Comparison of ENCODE assay signal across 20 cellular contexts in genomic region chr7:95646350-95646749, GRCh38. TPM values are rescaled to one million over a fixed set of nuclear protein-coding genes. Genes with fewer than 3 reads are reported as not detected.
DNase-seq lines count a peak whose midpoint lies in the region; ATAC-seq and FAIRE-seq lines count a peak whose summit lies in the region.
"Had no signal": no experiment of that assay in that cellular context is flagged by ENCODE, and none has a peak within 500 bp of the region (broad histone marks: within the 10 kb centered on the region; RNA-seq: fewer than 3 reads in every experiment).

No MANE protein-coding gene starts in this region.

- no peak overlapping the region for H3K4me3 ChIP-seq in small intestine (ENCODE audit: low read depth in 1 of 2, low read length in 2 of 2)
- H3K4me3 ChIP-seq: BLaER1 treated with 17β-estradiol and CSF1 and Interleukin-3, amounts not matched to agents 10 nM and 100 nM; K562 had no signal

- no peak for FAIRE-seq in small intestine (lab: Jason Lieb, UNC)
- FAIRE-seq: G401.6, K562 had no signal

- H3K9me3 Mint-ChIP-seq in activated naive CD4-positive, alpha-beta T cell treated with anti-CD3 and anti-CD28 coated beads, Interleukin-2, amount 10 ng/mL, durations not matched to agents 7 days and 5 days: no peaks in the 10 kb centered on the region
- H3K9me3 Mint-ChIP-seq: HFFc6 had no signal

- no peak for DNase-seq in Right ventricle myocardium superior
- no peak for DNase-seq in left cardiac atrium
- peak; percentile 16 for DNase-seq in NCI-H146 (lab: John Stamatoyannopoulos, UW)
- DNase-seq in SW480 (ENCODE audit: low spot score): peak; percentile 39
- DNase-seq in small intestine: peak; percentile 71
- no peak for DNase-seq in activated naive CD4-positive, alpha-beta T cell treated with anti-CD3 and anti-CD28 coated beads, Interleukin-2, amount 10 ng/mL, durations not matched to agents 7 days and 5 days
- DNase-seq in glomerular visceral epithelial cell (ENCODE audit: extremely low spot score): no peak
- DNase-seq in NAMALWA (ENCODE audit: low spot score): no peak
- DNase-seq: CD8-positive, alpha-beta T cell; H7; HFFc6; NCI-H1105 treated with DMSO at 0.1 percent for 48 hours; NCI-H526 treated with DMSO at 0.1 percent for 48 hours; OCI-M1; SIG-M5 had no signal

- ATAC-seq in Right ventricle myocardium superior (ENCODE audit: poor library complexity) (peak; percentile 46), left cardiac atrium (no peak)
- ATAC-seq: CD8-positive, alpha-beta T cell; K562; SK-N-SH treated with all-trans-retinoic acid at 6 μM for 48 hours had no signal

- H3K36me3 ChIP-seq in small intestine (ENCODE audit: control insufficient read depth in 2 of 2, insufficient read depth in 2 of 2, low read length in 2 of 2): no peaks in the 10 kb centered on the region
- H3K36me3 ChIP-seq: BLaER1 treated with 17β-estradiol and CSF1 and Interleukin-3, amounts not matched to agents 10 nM and 100 nM had no signal

- CTCF ChIA-PET in activated naive CD4-positive, alpha-beta T cell treated with anti-CD3 and anti-CD28 coated beads, Interleukin-2, amount 10 ng/mL, durations not matched to agents 7 days and 5 days (lab: Charles Lee): no interaction called here

- no peaks in the 10 kb centered on the region for H3K4me1 ChIP-seq in small intestine (ENCODE audit: control insufficient read depth in 2 of 2, insufficient read depth in 1 of 2, low read depth in 1 of 2, low read length in 1 of 2)
- H3K4me1 ChIP-seq: BLaER1 treated with 17β-estradiol and CSF1 and Interleukin-3, amounts not matched to agents 10 nM and 100 nM had no signal

- H3K4me3 Mint-ChIP-seq in activated naive CD4-positive, alpha-beta T cell treated with anti-CD3 and anti-CD28 coated beads, Interleukin-2, amount 10 ng/mL, durations not matched to agents 7 days and 5 days: no peak overlapping the region
- H3K4me3 Mint-ChIP-seq: CD8-positive, alpha-beta T cell; HFFc6 had no signal

- no peaks in the 10 kb centered on the region for H3K9me3 ChIP-seq in small intestine (ENCODE audit: control insufficient read depth, low read depth)
- H3K9me3 ChIP-seq: BLaER1 treated with 17β-estradiol and CSF1 and Interleukin-3, amounts not matched to agents 10 nM and 100 nM had no signal

- no peak overlapping the region for H3K27ac Mint-ChIP-seq in activated naive CD4-positive, alpha-beta T cell treated with anti-CD3 and anti-CD28 coated beads, Interleukin-2, amount 10 ng/mL, durations not matched to agents 7 days and 5 days
- H3K27ac Mint-ChIP-seq: CD8-positive, alpha-beta T cell; HFFc6 had no signal

- H3K27me3 Mint-ChIP-seq in activated naive CD4-positive, alpha-beta T cell treated with anti-CD3 and anti-CD28 coated beads, Interleukin-2, amount 10 ng/mL, durations not matched to agents 7 days and 5 days: no peaks in the 10 kb centered on the region

- 4 to 43% (median 42%) methylated on average over 1 of the region's 1 CpG for WGBS in small intestine, 3 donors

- no peaks in the 10 kb centered on the region for H3K36me3 Mint-ChIP-seq in activated naive CD4-positive, alpha-beta T cell treated with anti-CD3 and anti-CD28 coated beads, Interleukin-2, amount 10 ng/mL, durations not matched to agents 7 days and 5 days
- H3K36me3 Mint-ChIP-seq: CD8-positive, alpha-beta T cell had no signal

- intact Hi-C loops in Right ventricle myocardium superior (cut with DNase I) (no loop called here), left cardiac atrium (cut with DNase I) (no loop called here)

- no peaks in the 10 kb centered on the region for H3K27me3 ChIP-seq in small intestine (ENCODE audit: control insufficient read depth in 2 of 2, insufficient read depth in 2 of 2, low read length in 2 of 2)
- H3K27me3 ChIP-seq: BLaER1 treated with 17β-estradiol and CSF1 and Interleukin-3, amounts not matched to agents 10 nM and 100 nM had no signal

- no peak overlapping the region for H3K27ac ChIP-seq in small intestine (ENCODE audit: low read depth in 1 of 2, low read length in 1 of 2)
- H3K27ac ChIP-seq: BLaER1 treated with 17β-estradiol and CSF1 and Interleukin-3, amounts not matched to agents 10 nM and 100 nM had no signal

- H3K4me1 Mint-ChIP-seq in activated naive CD4-positive, alpha-beta T cell treated with anti-CD3 and anti-CD28 coated beads, Interleukin-2, amount 10 ng/mL, durations not matched to agents 7 days and 5 days: no peaks in the 10 kb centered on the region

RNA-seq across cellular contexts. Expression of gene PDK4, which starts 50.0 kb away (rescaled TPM):
- total RNA-seq in Right ventricle myocardium superior: 374 TPM
- 100 to 1,000 TPM; 129 to 528 TPM for total RNA-seq in left cardiac atrium
- 100 to 1,000 TPM in 1 of 3 donors, 10 to 100 TPM in 2; 70.0 to 210 (median 98.5) TPM for polyA plus RNA-seq in small intestine
- total RNA-seq: CD8-positive, alpha-beta T cell; HFFc6; T-helper 1 cell treated with Interleukin-12 subunit alpha and Interleukin-12 subunit beta and Interleukin-4 antibody, amounts not matched to agents 30 ng/mL and 1 ng/mL, for 36 hours had no signal

Comparison
In these comparisons a context has a peak if more than half of its experiments do, and no peak if none do; other contexts are left out.
1. DNase-seq: peak in NCI-H146 (single experiment), SW480 (single experiment) and small intestine (single experiment); none in Right ventricle myocardium superior (single experiment), left cardiac atrium (single experiment), activated naive CD4-positive, alpha-beta T cell treated with anti-CD3 and anti-CD28 coated beads, Interleukin-2, amount 10 ng/mL, durations not matched to agents 7 days and 5 days (single experiment), glomerular visceral epithelial cell (single experiment) and NAMALWA (single experiment).